ENCODE assay signal across 10 cellular contexts in genomic region chr14:50791201-50791600, GRCh38. TPM values are rescaled to one million over a fixed set of nuclear protein-coding genes. Genes with fewer than 3 reads are reported as not detected.
A peak's percentile ranks its signal among the peaks of the same experiment; 100 is the strongest.
DNase-seq lines count a peak whose midpoint lies in the region; ATAC-seq, FAIRE-seq and TF ChIP-seq lines count a peak whose summit lies in the region.
"Had no signal": no experiment of that assay in that cellular context is flagged by ENCODE, and none has a peak within 500 bp of the region (broad histone marks: within the 10 kb centered on the region; RNA-seq: fewer than 3 reads in every experiment).

No MANE protein-coding gene starts in this region.

- in situ Hi-C loops in G401 (cut with HindIII; ENCODE audit: low sequenced_read_pairs) = no loop called here

- TF ChIP-seq CTCF in CD14-positive monocyte (IDR thresholded peaks at IDR 0.05) = no peak
- TF ChIP-seq CTCF in activated CD8-positive, alpha-beta T cell treated with anti-CD3 and anti-CD28 coated beads for 36 hours (IDR thresholded peaks at IDR 0.05) = no peak

- H3K4me1 Mint-ChIP-seq in CD14-positive monocyte = peaks cover 12% of the 10 kb centered on the region
- H3K4me1 Mint-ChIP-seq in activated CD8-positive, alpha-beta T cell treated with anti-CD3 and anti-CD28 coated beads for 36 hours (ENCODE audit: low read depth) = peaks cover 91% of the 10 kb centered on the region

- DNase-seq in CD14-positive monocyte (ENCODE audit: low spot score) = no peak
- DNase-seq in GM18507 (ENCODE audit: extremely low spot score, insufficient read length, low read depth) = no peak
- DNase-seq in activated CD8-positive, alpha-beta T cell treated with anti-CD3 and anti-CD28 coated beads for 36 hours = no peak
- DNase-seq in HCEC 1CT = no peak
- no peak for DNase-seq in NCI-H1436 (lab: John Stamatoyannopoulos, UW)
- no peak for DNase-seq in G401 (ENCODE audit: low spot score)
- no peak for DNase-seq in mesenteric fat pad (ENCODE audit: low spot score)
- DNase-seq: gastrocnemius medialis, NCI-H2029 had no signal

- no peak overlapping the region for H3K4me3 Mint-ChIP-seq in CD14-positive monocyte
- peak overlapping the region; percentile 62 for H3K4me3 Mint-ChIP-seq in activated CD8-positive, alpha-beta T cell treated with anti-CD3 and anti-CD28 coated beads for 36 hours

- peak; percentile 35 for ATAC-seq in HG02678 (IDR thresholded peaks at IDR 0.05; ENCODE audit: unreplicated experiment)
- no peak for ATAC-seq in activated CD8-positive, alpha-beta T cell treated with anti-CD3 and anti-CD28 coated beads for 36 hours
- ATAC-seq: gastrocnemius medialis had no signal

- CTCF ChIA-PET in activated CD8-positive, alpha-beta T cell treated with anti-CD3 and anti-CD28 coated beads for 36 hours (lab: Charles Lee) = interaction anchor here (1.4 to 11.6 kb wide), 2 partner anchors 16 to 248 kb away, joined by 4 to 103 read pairs; no protein-coding TSS in a partner anchor

- peaks cover 80 to 92% of the 10 kb centered on the region in 2 donors for H3K36me3 Mint-ChIP-seq in CD14-positive monocyte
- H3K36me3 Mint-ChIP-seq in activated CD8-positive, alpha-beta T cell treated with anti-CD3 and anti-CD28 coated beads for 36 hours (ENCODE audit: low read depth) = peaks cover 53% of the 10 kb centered on the region

- H3K27ac Mint-ChIP-seq in CD14-positive monocyte = peak overlapping the region in 4 of 7 donors; percentile 1 to 59 (median 34)
- peak overlapping the region; percentile 87 for H3K27ac Mint-ChIP-seq in activated CD8-positive, alpha-beta T cell treated with anti-CD3 and anti-CD28 coated beads for 36 hours

- H3K27me3 Mint-ChIP-seq in CD14-positive monocyte (ENCODE audit: low read depth in 3 of 3) = no peaks in the 10 kb centered on the region
- no peaks in the 10 kb centered on the region for H3K27me3 Mint-ChIP-seq in activated CD8-positive, alpha-beta T cell treated with anti-CD3 and anti-CD28 coated beads for 36 hours

- intact Hi-C loops in CD14-positive monocyte (cut with micrococcal nuclease) = loop anchor here in 1 of 2 donors (10.0 kb wide), 1 partner anchor 54 kb away; no protein-coding TSS in a partner anchor
- intact Hi-C loops in activated CD8-positive, alpha-beta T cell treated with anti-CD3 and anti-CD28 coated beads for 36 hours (cut with micrococcal nuclease) = loop anchor here (5.0 kb wide), 1 partner anchor 36 kb away; no protein-coding TSS in a partner anchor

- POLR2A ChIA-PET in activated CD8-positive, alpha-beta T cell treated with anti-CD3 and anti-CD28 coated beads for 36 hours (lab: Charles Lee) = interaction anchor here (1.2 to 4.3 kb wide), 3 partner anchors 15 to 56 kb away, joined by 3 to 17 read pairs (median 3); partner anchors contain the start of gene NIN

- FAIRE-seq in GM18507 (lab: Jason Lieb, UNC) = peak; percentile 83

- H3K9me3 Mint-ChIP-seq in CD14-positive monocyte = peaks cover 0 to 2% (median 0%) of the 10 kb centered on the region in 7 donors
- no peaks in the 10 kb centered on the region for H3K9me3 Mint-ChIP-seq in activated CD8-positive, alpha-beta T cell treated with anti-CD3 and anti-CD28 coated beads for 36 hours

RNA-seq across cellular contexts. Expression of gene NIN, which starts 39.8 kb away (rescaled TPM):
- polyA plus RNA-seq in CD14-positive monocyte = 10 to 100 TPM; 15.3 to 26.5 TPM
- total RNA-seq in activated CD8-positive, alpha-beta T cell treated with anti-CD3 and anti-CD28 coated beads for 36 hours = 10 to 100 TPM; 71.9 to 72.8 TPM
- total RNA-seq in G401 (2014; rRNA removed; shearing (Covaris generic)) = 0.37 and 3.6 TPM in 2 replicates
- total RNA-seq in mesenteric fat pad = 40.3 TPM
